ENCODE assay signal across 1 cellular context in the genomic region with DNA sequence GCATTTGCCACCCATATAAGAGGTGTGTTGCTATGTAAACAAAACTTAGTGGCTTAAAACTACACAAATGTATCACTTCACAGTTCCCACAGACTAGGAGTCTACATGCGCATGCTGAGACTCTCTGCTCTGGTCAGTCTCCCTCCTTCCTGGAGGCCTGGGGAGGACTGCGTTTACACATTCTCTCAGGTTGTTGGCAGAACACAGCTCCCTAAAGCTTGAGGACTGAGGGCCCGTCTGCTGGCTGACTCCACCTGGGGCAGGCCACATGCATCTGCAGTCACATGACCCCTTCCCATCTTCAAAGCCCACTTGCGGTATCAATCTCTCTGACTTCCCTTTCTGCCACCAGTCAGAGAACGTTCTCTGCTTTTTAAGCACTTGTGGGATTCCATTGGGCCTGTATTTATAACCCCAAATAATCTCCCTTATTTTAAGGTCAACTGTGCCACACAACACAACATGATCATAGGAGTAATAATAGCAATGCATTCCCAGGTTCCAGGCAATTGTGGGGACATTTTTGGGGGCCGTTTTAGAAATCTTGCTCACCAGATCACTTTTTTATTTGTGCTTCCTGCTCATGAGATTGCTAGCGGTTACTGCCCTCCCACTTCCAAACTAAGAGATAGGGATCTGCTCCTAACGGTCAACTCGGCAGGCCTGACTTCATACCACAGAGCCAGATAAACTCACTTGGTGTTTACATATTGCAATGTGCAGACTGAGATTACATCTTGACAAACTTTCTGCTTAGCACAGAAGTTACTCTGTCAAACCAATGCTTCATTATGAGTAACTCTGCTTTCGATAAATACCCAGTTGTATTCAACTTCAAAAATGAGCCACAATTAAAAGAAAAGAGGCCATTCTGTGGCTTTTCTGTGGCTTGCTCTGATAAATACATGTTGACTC.
TF ChIP-seq lines count a peak whose summit lies in the region.

No MANE protein-coding gene starts in this region.

TF ChIP-seq in HepG2, 621 proteins besides CTCF, POLR2A, EP300 and RAD21 (continued from another document and continues in another):
- TF ChIP-seq, protein P1, sequence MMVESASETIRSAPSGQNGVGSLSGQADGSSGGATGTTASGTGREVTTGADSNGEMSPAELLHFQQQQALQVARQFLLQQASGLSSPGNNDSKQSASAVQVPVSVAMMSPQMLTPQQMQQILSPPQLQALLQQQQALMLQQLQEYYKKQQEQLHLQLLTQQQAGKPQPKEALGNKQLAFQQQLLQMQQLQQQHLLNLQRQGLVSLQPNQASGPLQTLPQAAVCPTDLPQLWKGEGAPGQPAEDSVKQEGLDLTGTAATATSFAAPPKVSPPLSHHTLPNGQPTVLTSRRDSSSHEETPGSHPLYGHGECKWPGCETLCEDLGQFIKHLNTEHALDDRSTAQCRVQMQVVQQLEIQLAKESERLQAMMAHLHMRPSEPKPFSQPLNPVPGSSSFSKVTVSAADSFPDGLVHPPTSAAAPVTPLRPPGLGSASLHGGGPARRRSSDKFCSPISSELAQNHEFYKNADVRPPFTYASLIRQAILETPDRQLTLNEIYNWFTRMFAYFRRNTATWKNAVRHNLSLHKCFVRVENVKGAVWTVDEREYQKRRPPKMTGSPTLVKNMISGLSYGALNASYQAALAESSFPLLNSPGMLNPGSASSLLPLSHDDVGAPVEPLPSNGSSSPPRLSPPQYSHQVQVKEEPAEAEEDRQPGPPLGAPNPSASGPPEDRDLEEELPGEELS (CRISPR knock-in tag; IDR thresholded peaks at IDR 0.05) = peak; percentile 87
- TF ChIP-seq CCDC6 (CRISPR knock-in tag; IDR thresholded peaks at IDR 0.05) (no peak), YY1 (IDR thresholded peaks at IDR 0.05; ENCODE audit: insufficient read depth, insufficient replicate concordance, low read depth, low read length) (no peak), ZNF839 (CRISPR knock-in tag; IDR thresholded peaks at IDR 0.05; ENCODE audit: borderline replicate concordance) (no peak), ZNF331 (CRISPR knock-in tag; IDR thresholded peaks at IDR 0.05) (peak; percentile 65; the same call in 1 of the 2 replicates), ZNF263 (CRISPR knock-in tag; IDR thresholded peaks at IDR 0.05) (peak; percentile 83), MED8 (CRISPR knock-in tag; IDR thresholded peaks at IDR 0.05; ENCODE audit: insufficient replicate concordance) (no peak), XRCC5 (optimal IDR thresholded peaks at IDR 0.05; ENCODE audit: low read length) (no peak), HMG20B (CRISPR knock-in tag; conservative IDR thresholded peaks at IDR 0.05) (peak; percentile 90), TCF7 (IDR thresholded peaks at IDR 0.05; ENCODE audit: low read depth) (0 out of 2 replicates have a peak, but pooled peaks have one; percentile 33), ZBTB1 (CRISPR knock-in tag; IDR thresholded peaks at IDR 0.05; ENCODE audit: borderline replicate concordance) (no peak), SMAD9 (CRISPR knock-in tag; IDR thresholded peaks at IDR 0.05) (no peak), ZNF17 (CRISPR knock-in tag; IDR thresholded peaks at IDR 0.05) (no peak), CBFB (CRISPR knock-in tag; IDR thresholded peaks at IDR 0.05) (0 out of 2 replicates have a peak, but pooled peaks have one; percentile 22), ZNF530 (CRISPR knock-in tag; IDR thresholded peaks at IDR 0.05; ENCODE audit: low read depth) (no peak), ZMYM2 (CRISPR knock-in tag; IDR thresholded peaks at IDR 0.05) (no peak), BRCA1 (CRISPR knock-in tag; IDR thresholded peaks at IDR 0.05) (no peak), ZNF337 (CRISPR knock-in tag; IDR thresholded peaks at IDR 0.05; ENCODE audit: borderline replicate concordance, low read depth) (no peak), ZNF296 (CRISPR knock-in tag; conservative IDR thresholded peaks at IDR 0.05) (no peak), ZNF292 (CRISPR knock-in tag; IDR thresholded peaks at IDR 0.05; ENCODE audit: borderline replicate concordance, low read depth) (peak; percentile 28; the same call in 1 of the 2 replicates), RXRB (CRISPR knock-in tag; IDR thresholded peaks at IDR 0.05; ENCODE audit: borderline replicate concordance) (peak; percentile 35), MXD4 (CRISPR knock-in tag; IDR thresholded peaks at IDR 0.05) (no peak), ZNF792 (CRISPR knock-in tag; IDR thresholded peaks at IDR 0.05) (peak; percentile 99)
- TF ChIP-seq, protein P2, sequence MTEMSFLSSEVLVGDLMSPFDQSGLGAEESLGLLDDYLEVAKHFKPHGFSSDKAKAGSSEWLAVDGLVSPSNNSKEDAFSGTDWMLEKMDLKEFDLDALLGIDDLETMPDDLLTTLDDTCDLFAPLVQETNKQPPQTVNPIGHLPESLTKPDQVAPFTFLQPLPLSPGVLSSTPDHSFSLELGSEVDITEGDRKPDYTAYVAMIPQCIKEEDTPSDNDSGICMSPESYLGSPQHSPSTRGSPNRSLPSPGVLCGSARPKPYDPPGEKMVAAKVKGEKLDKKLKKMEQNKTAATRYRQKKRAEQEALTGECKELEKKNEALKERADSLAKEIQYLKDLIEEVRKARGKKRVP (CRISPR knock-in tag; IDR thresholded peaks at IDR 0.05) = peak in 1 of 2 experiments; percentile 85; a peak in 2 of 4 replicates
- TF ChIP-seq, protein P3, sequence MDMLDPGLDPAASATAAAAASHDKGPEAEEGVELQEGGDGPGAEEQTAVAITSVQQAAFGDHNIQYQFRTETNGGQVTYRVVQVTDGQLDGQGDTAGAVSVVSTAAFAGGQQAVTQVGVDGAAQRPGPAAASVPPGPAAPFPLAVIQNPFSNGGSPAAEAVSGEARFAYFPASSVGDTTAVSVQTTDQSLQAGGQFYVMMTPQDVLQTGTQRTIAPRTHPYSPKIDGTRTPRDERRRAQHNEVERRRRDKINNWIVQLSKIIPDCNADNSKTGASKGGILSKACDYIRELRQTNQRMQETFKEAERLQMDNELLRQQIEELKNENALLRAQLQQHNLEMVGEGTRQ (IDR thresholded peaks at IDR 0.05; ENCODE audit: low read depth, low read length) = peak; percentile 70
- TF ChIP-seq, protein P3 (CRISPR knock-in tag; IDR thresholded peaks at IDR 0.05; ENCODE audit: borderline replicate concordance) = peak; percentile 82; the same call in 1 of the 2 replicates
- TF ChIP-seq, protein P4, sequence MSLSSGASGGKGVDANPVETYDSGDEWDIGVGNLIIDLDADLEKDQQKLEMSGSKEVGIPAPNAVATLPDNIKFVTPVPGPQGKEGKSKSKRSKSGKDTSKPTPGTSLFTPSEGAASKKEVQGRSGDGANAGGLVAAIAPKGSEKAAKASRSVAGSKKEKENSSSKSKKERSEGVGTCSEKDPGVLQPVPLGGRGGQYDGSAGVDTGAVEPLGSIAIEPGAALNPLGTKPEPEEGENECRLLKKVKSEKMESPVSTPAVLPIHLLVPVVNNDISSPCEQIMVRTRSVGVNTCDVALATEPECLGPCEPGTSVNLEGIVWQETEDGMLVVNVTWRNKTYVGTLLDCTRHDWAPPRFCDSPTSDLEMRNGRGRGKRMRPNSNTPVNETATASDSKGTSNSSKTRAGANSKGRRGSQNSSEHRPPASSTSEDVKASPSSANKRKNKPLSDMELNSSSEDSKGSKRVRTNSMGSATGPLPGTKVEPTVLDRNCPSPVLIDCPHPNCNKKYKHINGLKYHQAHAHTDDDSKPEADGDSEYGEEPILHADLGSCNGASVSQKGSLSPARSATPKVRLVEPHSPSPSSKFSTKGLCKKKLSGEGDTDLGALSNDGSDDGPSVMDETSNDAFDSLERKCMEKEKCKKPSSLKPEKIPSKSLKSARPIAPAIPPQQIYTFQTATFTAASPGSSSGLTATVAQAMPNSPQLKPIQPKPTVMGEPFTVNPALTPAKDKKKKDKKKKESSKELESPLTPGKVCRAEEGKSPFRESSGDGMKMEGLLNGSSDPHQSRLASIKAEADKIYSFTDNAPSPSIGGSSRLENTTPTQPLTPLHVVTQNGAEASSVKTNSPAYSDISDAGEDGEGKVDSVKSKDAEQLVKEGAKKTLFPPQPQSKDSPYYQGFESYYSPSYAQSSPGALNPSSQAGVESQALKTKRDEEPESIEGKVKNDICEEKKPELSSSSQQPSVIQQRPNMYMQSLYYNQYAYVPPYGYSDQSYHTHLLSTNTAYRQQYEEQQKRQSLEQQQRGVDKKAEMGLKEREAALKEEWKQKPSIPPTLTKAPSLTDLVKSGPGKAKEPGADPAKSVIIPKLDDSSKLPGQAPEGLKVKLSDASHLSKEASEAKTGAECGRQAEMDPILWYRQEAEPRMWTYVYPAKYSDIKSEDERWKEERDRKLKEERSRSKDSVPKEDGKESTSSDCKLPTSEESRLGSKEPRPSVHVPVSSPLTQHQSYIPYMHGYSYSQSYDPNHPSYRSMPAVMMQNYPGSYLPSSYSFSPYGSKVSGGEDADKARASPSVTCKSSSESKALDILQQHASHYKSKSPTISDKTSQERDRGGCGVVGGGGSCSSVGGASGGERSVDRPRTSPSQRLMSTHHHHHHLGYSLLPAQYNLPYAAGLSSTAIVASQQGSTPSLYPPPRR (CRISPR knock-in tag; IDR thresholded peaks at IDR 0.05; ENCODE audit: borderline replicate concordance) = peak; percentile 45; the same call in 1 of the 2 replicates
- TF ChIP-seq, protein P5, sequence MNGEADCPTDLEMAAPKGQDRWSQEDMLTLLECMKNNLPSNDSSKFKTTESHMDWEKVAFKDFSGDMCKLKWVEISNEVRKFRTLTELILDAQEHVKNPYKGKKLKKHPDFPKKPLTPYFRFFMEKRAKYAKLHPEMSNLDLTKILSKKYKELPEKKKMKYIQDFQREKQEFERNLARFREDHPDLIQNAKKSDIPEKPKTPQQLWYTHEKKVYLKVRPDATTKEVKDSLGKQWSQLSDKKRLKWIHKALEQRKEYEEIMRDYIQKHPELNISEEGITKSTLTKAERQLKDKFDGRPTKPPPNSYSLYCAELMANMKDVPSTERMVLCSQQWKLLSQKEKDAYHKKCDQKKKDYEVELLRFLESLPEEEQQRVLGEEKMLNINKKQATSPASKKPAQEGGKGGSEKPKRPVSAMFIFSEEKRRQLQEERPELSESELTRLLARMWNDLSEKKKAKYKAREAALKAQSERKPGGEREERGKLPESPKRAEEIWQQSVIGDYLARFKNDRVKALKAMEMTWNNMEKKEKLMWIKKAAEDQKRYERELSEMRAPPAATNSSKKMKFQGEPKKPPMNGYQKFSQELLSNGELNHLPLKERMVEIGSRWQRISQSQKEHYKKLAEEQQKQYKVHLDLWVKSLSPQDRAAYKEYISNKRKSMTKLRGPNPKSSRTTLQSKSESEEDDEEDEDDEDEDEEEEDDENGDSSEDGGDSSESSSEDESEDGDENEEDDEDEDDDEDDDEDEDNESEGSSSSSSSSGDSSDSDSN (CRISPR knock-in tag; IDR thresholded peaks at IDR 0.05) = peak; percentile 38; the same call in 1 of the 2 replicates
- TF ChIP-seq, protein P6, sequence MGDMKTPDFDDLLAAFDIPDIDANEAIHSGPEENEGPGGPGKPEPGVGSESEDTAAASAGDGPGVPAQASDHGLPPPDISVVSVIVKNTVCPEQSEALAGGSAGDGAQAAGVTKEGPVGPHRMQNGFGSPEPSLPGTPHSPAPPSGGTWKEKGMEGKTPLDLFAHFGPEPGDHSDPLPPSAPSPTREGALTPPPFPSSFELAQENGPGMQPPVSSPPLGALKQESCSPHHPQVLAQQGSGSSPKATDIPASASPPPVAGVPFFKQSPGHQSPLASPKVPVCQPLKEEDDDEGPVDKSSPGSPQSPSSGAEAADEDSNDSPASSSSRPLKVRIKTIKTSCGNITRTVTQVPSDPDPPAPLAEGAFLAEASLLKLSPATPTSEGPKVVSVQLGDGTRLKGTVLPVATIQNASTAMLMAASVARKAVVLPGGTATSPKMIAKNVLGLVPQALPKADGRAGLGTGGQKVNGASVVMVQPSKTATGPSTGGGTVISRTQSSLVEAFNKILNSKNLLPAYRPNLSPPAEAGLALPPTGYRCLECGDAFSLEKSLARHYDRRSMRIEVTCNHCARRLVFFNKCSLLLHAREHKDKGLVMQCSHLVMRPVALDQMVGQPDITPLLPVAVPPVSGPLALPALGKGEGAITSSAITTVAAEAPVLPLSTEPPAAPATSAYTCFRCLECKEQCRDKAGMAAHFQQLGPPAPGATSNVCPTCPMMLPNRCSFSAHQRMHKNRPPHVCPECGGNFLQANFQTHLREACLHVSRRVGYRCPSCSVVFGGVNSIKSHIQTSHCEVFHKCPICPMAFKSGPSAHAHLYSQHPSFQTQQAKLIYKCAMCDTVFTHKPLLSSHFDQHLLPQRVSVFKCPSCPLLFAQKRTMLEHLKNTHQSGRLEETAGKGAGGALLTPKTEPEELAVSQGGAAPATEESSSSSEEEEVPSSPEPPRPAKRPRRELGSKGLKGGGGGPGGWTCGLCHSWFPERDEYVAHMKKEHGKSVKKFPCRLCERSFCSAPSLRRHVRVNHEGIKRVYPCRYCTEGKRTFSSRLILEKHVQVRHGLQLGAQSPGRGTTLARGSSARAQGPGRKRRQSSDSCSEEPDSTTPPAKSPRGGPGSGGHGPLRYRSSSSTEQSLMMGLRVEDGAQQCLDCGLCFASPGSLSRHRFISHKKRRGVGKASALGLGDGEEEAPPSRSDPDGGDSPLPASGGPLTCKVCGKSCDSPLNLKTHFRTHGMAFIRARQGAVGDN (CRISPR knock-in tag; IDR thresholded peaks at IDR 0.05) = peak; percentile 47
- TF ChIP-seq, protein P7, sequence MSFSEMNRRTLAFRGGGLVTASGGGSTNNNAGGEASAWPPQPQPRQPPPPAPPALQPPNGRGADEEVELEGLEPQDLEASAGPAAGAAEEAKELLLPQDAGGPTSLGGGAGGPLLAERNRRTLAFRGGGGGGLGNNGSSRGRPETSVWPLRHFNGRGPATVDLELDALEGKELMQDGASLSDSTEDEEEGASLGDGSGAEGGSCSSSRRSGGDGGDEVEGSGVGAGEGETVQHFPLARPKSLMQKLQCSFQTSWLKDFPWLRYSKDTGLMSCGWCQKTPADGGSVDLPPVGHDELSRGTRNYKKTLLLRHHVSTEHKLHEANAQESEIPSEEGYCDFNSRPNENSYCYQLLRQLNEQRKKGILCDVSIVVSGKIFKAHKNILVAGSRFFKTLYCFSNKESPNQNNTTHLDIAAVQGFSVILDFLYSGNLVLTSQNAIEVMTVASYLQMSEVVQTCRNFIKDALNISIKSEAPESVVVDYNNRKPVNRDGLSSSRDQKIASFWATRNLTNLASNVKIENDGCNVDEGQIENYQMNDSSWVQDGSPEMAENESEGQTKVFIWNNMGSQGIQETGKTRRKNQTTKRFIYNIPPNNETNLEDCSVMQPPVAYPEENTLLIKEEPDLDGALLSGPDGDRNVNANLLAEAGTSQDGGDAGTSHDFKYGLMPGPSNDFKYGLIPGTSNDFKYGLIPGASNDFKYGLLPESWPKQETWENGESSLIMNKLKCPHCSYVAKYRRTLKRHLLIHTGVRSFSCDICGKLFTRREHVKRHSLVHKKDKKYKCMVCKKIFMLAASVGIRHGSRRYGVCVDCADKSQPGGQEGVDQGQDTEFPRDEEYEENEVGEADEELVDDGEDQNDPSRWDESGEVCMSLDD (CRISPR knock-in tag; IDR thresholded peaks at IDR 0.05; ENCODE audit: borderline replicate concordance) = no peak
- TF ChIP-seq, protein P8, sequence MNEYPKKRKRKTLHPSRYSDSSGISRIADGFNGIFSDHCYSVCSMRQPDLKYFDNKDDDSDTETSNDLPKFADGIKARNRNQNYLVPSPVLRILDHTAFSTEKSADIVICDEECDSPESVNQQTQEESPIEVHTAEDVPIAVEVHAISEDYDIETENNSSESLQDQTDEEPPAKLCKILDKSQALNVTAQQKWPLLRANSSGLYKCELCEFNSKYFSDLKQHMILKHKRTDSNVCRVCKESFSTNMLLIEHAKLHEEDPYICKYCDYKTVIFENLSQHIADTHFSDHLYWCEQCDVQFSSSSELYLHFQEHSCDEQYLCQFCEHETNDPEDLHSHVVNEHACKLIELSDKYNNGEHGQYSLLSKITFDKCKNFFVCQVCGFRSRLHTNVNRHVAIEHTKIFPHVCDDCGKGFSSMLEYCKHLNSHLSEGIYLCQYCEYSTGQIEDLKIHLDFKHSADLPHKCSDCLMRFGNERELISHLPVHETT (CRISPR knock-in tag; conservative IDR thresholded peaks at IDR 0.05) = no peak
